In the genomic region with DNA sequence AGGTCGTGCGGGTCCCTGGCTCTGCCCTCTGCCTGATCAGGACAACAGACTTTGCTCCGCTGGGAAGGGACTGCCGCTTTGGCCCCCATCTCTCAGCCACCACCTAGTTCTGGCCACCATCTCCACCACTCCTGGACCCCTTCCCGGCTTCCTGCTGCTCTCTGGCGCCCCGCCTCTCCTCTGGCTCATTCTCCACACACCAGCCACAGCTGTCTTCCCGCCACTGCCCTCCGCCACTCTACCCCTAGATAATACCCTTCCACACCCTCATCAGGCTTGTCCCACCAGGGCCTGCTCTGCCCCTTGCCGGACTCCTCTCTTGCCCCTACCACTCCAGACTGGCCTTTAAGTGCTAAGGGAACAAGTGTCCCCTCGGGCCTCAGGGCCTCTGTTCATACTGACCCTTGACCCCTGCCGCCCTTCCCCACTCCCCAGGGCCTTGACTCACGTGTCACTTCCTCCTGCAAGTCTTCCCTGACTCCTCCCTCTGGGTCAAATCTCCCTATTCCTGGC, we compare ENCODE assay signal across 12 cellular contexts. TPM values are rescaled to one million over a fixed set of nuclear protein-coding genes. Genes with fewer than 3 reads are reported as not detected.
DNase-seq lines count a peak whose midpoint lies in the region; ATAC-seq, FAIRE-seq and TF ChIP-seq lines count a peak whose summit lies in the region.
"Had no signal": no experiment of that assay in that cellular context is flagged by ENCODE, and none has a peak within 500 bp of the region (broad histone marks: within the 10 kb centered on the region; RNA-seq: fewer than 3 reads in every experiment).

No MANE protein-coding gene starts in this region.

- no peak overlapping the region for H2AFZ ChIP-seq in PC-9

- no peaks in the 10 kb centered on the region for H3K36me3 Mint-ChIP-seq in CD4-positive, alpha-beta memory T cell

- H3K27ac ChIP-seq in small intestine (ENCODE audit: low read depth in 1 of 2, low read length in 1 of 2), result peak overlapping the region; percentile 70 to 90
- H3K27ac ChIP-seq in PC-9, result no peak overlapping the region
- H3K27ac ChIP-seq in CD4-positive, alpha-beta memory T cell (ENCODE audit: low read depth, low read length), result no peak overlapping the region

- BruUV-seq in PC-9 (replicated peaks; lab: Mats Ljungman, UMichigan), result no TSS peak

- no peak overlapping the region for H3K4me2 ChIP-seq in PC-9

- no peaks in the 10 kb centered on the region for H3K9me2 ChIP-seq in PC-9 (ENCODE audit: insufficient read depth)

- CTCF ChIA-PET in PC-9 (lab: Charles Lee), result interaction anchor here (0.6 kb wide), 2 partner anchors 45 to 406 kb away, joined by 3 to 4 read pairs; no protein-coding TSS in a partner anchor
- CTCF ChIA-PET in CD4-positive, alpha-beta memory T cell (lab: Charles Lee; ENCODE audit: partially characterized antibody), result interaction anchor here (0.6 to 3.0 kb wide), 8 partner anchors 23 to 929 kb away, joined by 3 to 12 read pairs (median 4); no protein-coding TSS in a partner anchor

- DNase-seq in GM03348 (ENCODE audit: low spot score) (peak; percentile 75), astrocyte of the cerebellum (ENCODE audit: low read depth) (no peak), left ventricle myocardium superior (peak; percentile 88), small intestine (peak; percentile 86), SHP77 (lab: John Stamatoyannopoulos, UW) (no peak), PC-9 (no peak)
- no peak for DNase-seq in CD4-positive, alpha-beta memory T cell
- DNase-seq: activated CD8-positive, alpha-beta T cell treated with anti-CD3 and anti-CD28 coated beads for 36 hours; anterior cingulate cortex; DMS53 had no signal

- peak; percentile 67 for ATAC-seq in left ventricle myocardium superior
- ATAC-seq in HG03025 (IDR thresholded peaks at IDR 0.05; ENCODE audit: low FRiP score, unreplicated experiment), result no peak
- ATAC-seq: activated CD8-positive, alpha-beta T cell treated with anti-CD3 and anti-CD28 coated beads for 36 hours had no signal

- H3K4me3 ChIP-seq in astrocyte of the cerebellum (ENCODE audit: low read depth, low read length) (no peak overlapping the region), small intestine (ENCODE audit: low read depth in 1 of 2, low read length in 2 of 2) (no peak overlapping the region), PC-9 (no peak overlapping the region)
- H3K4me3 ChIP-seq in CD4-positive, alpha-beta memory T cell (ENCODE audit: low read length in 2 of 2), result no peak overlapping the region

- H3K27ac Mint-ChIP-seq in CD4-positive, alpha-beta memory T cell, result no peak overlapping the region
- H3K27ac Mint-ChIP-seq: activated CD8-positive, alpha-beta T cell treated with anti-CD3 and anti-CD28 coated beads for 36 hours had no signal

- no peaks in the 10 kb centered on the region for H3K36me3 ChIP-seq in small intestine (ENCODE audit: control insufficient read depth in 2 of 2, insufficient read depth in 2 of 2, low read length in 2 of 2)
- no peaks in the 10 kb centered on the region for H3K36me3 ChIP-seq in PC-9 (ENCODE audit: low read depth)
- no peaks in the 10 kb centered on the region for H3K36me3 ChIP-seq in CD4-positive, alpha-beta memory T cell (ENCODE audit: insufficient read depth, low read length)

- H3K27me3 ChIP-seq in small intestine (ENCODE audit: control insufficient read depth in 2 of 2, insufficient read depth in 2 of 2, low read length in 2 of 2) (no peaks in the 10 kb centered on the region), PC-9 (ENCODE audit: insufficient read depth, low read depth) (no peaks in the 10 kb centered on the region)
- no peaks in the 10 kb centered on the region for H3K27me3 ChIP-seq in CD4-positive, alpha-beta memory T cell (ENCODE audit: insufficient read depth, low read length)

- H3K9me3 ChIP-seq in small intestine (ENCODE audit: control insufficient read depth, low read depth), result no peaks in the 10 kb centered on the region
- H3K9me3 ChIP-seq in PC-9 (ENCODE audit: insufficient read depth, low read depth), result no peaks in the 10 kb centered on the region
- no peaks in the 10 kb centered on the region for H3K9me3 ChIP-seq in CD4-positive, alpha-beta memory T cell (ENCODE audit: control insufficient read depth in 1 of 2, low read length in 2 of 2)

- peaks cover 21 to 22% of the 10 kb centered on the region in 2 donors for H3K27me3 Mint-ChIP-seq in CD4-positive, alpha-beta memory T cell

- H3K9me3 Mint-ChIP-seq in CD4-positive, alpha-beta memory T cell, result no peaks in the 10 kb centered on the region
- H3K9me3 Mint-ChIP-seq: activated CD8-positive, alpha-beta T cell treated with anti-CD3 and anti-CD28 coated beads for 36 hours had no signal

- in situ Hi-C loops in astrocyte of the cerebellum (cut with HindIII; ENCODE audit: low sequenced_read_pairs), result no loop called here

- intact Hi-C loops in left ventricle myocardium superior (cut with micrococcal nuclease), result loop anchor here (5.0 kb wide), 1 partner anchor 54 kb away; no protein-coding TSS in a partner anchor
- intact Hi-C loops in PC-9 (cut with micrococcal nuclease; ENCODE audit: unreplicated experiment), result no loop called here
- intact Hi-C loops in CD4-positive, alpha-beta memory T cell (cut with micrococcal nuclease), result no loop called here

- H4K20me1 ChIP-seq in PC-9 (ENCODE audit: insufficient read depth), result no peaks in the 10 kb centered on the region

- H3K79me2 ChIP-seq in PC-9 (ENCODE audit: low read depth), result no peaks in the 10 kb centered on the region

- no peak overlapping the region for H3K4me3 Mint-ChIP-seq in CD4-positive, alpha-beta memory T cell
- H3K4me3 Mint-ChIP-seq: activated CD8-positive, alpha-beta T cell treated with anti-CD3 and anti-CD28 coated beads for 36 hours had no signal

- POLR2A ChIA-PET in PC-9 (lab: Charles Lee; ENCODE audit: unreplicated experiment), result no interaction called here
- POLR2A ChIA-PET in CD4-positive, alpha-beta memory T cell (lab: Charles Lee; ENCODE audit: partially characterized antibody), result no interaction called here

- WGBS in small intestine, 3 donors, result 14 to 28% (median 25%) methylated on average over 11 to 13 of the region's 13 CpGs

- H3K4me1 Mint-ChIP-seq in CD4-positive, alpha-beta memory T cell, result no peaks in the 10 kb centered on the region

- TF ChIP-seq CTCF in astrocyte of the cerebellum (IDR thresholded peaks at IDR 0.05; ENCODE audit: low read depth, low read length, missing control alignments) (peak; percentile 3), PC-9 (conservative IDR thresholded peaks at IDR 0.05) (no peak)

- peaks cover 2 to 13% of the 10 kb centered on the region in 2 donors for H3K4me1 ChIP-seq in small intestine (ENCODE audit: control insufficient read depth in 2 of 2, insufficient read depth in 1 of 2, low read depth in 1 of 2, low read length in 1 of 2)
- H3K4me1 ChIP-seq in PC-9 (replicated peaks; ENCODE audit: insufficient read depth), result no peaks in the 10 kb centered on the region; the same call in 1 of the 2 replicates
- H3K4me1 ChIP-seq in CD4-positive, alpha-beta memory T cell (ENCODE audit: insufficient read depth, low read length), result no peaks in the 10 kb centered on the region

- 0 out of 2 replicates have a peak, but pooled peaks cover 4% of the 10 kb centered on the region for H3F3A ChIP-seq in PC-9 (ENCODE audit: insufficient read depth, low read depth)

- FAIRE-seq in small intestine (lab: Jason Lieb, UNC), result no peak

RNA-seq across cellular contexts. Expression of a gene that starts 3.0 kb away (rescaled TPM):
- not detected for total RNA-seq in left ventricle myocardium superior
- polyA plus RNA-seq in small intestine, result 100 to 1,000 TPM; 205 to 238 (median 219) TPM
- total RNA-seq in PC-9 (2021), result not detected in 2 replicates
- not detected for total RNA-seq in CD4-positive, alpha-beta memory T cell
- polyA plus RNA-seq in CD4-positive, alpha-beta memory T cell, result not detected
- total RNA-seq: activated CD8-positive, alpha-beta T cell treated with anti-CD3 and anti-CD28 coated beads for 36 hours; NCI-H460 had no signal

RNA-seq across cellular contexts. Expression of a gene that starts 8.0 kb away (rescaled TPM):
- total RNA-seq in left ventricle myocardium superior (47.8 TPM), PC-9 (2021) (0.08 TPM in 1 of 2 replicates, not detected in the other)
- polyA plus RNA-seq in small intestine, result 10 to 100 TPM in 1 of 3 donors, 1 to 10 TPM in 1, under 1 TPM in 1; 0.45 to 31.6 (median 1.6) TPM
- total RNA-seq in CD4-positive, alpha-beta memory T cell, result not detected
- polyA plus RNA-seq in CD4-positive, alpha-beta memory T cell, result not detected

RNA-seq across cellular contexts. Expression of a gene that starts 26.3 kb away (rescaled TPM):
- total RNA-seq in left ventricle myocardium superior (not detected), PC-9 (2021) (0.25 TPM in 1 of 2 replicates, not detected in the other)
- polyA plus RNA-seq in small intestine, result 1 to 10 TPM in 2 of 3 donors, under 1 TPM in 1; 0.81 to 2.6 (median 1.8) TPM
- not detected for total RNA-seq in CD4-positive, alpha-beta memory T cell
- polyA plus RNA-seq in CD4-positive, alpha-beta memory T cell, result not detected
- total RNA-seq: activated CD8-positive, alpha-beta T cell treated with anti-CD3 and anti-CD28 coated beads for 36 hours had no signal

Comparison
In these comparisons a context has a peak if more than half of its experiments do, and no peak if none do; other contexts are left out.
1. DNase-seq: peak in GM03348 (single experiment), left ventricle myocardium superior (single experiment) and small intestine (single experiment); none in astrocyte of the cerebellum (single experiment), SHP77 (0 of 2), PC-9 (0 of 2) and CD4-positive, alpha-beta memory T cell (0 of 5).
2. H3K27ac ChIP-seq: peak in small intestine (2 of 2); none in PC-9 (single experiment) and CD4-positive, alpha-beta memory T cell (single experiment).
3. RNA of a gene that starts 8.0 kb away (total RNA-seq): 47.8 TPM in left ventricle myocardium superior (single experiment); 0.08 TPM in PC-9 and not detected in CD4-positive, alpha-beta memory T cell; every median in the first group is over 10 times any median in the second.